In the genomic region with DNA sequence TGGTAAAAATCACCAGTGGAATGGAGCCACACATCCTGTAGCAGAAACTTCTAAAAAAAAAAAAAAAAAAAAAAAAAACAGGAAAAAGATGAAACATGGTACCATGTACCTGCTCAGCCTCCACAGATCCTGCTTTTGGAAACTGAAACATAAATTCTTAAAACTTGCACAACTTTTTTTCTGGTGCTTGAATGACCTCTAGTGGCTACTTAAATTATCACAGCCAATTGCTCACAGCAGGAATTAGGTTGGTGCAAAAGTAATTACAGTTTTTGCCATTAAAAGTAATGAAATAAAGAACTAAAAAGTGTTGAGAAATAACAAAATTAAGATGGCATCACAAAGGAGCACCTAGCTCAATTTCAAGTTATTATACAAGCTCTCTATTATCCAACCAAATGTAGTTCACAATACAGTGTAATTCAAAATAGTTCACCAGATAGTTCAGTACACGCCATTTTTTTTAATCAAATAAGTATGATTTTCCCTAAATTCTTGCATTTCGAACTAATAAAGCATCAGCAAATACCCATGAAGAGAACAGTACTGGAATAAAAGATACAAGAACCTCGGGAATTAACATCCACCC, we compare ENCODE assay signal across 9 cellular contexts.
DNase-seq lines count a peak whose midpoint lies in the region; ATAC-seq and TF ChIP-seq lines count a peak whose summit lies in the region.
"Had no signal": no experiment of that assay in that cellular context is flagged by ENCODE, and none has a peak within 500 bp of the region (broad histone marks: within the 10 kb centered on the region; RNA-seq: fewer than 3 reads in every experiment).

No MANE protein-coding gene starts in this region.

- WGBS in sigmoid colon, 2 donors: 60 to 69% methylated on average over 3 of the region's 3 CpGs

- H3K27me3 ChIP-seq in sigmoid colon: no peaks in the 10 kb centered on the region

- no peaks in the 10 kb centered on the region for H3K9me3 ChIP-seq in sigmoid colon

- ATAC-seq in HG02763 (IDR thresholded peaks at IDR 0.05; ENCODE audit: unreplicated experiment) (no peak), GM21367 (IDR thresholded peaks at IDR 0.05; ENCODE audit: unreplicated experiment) (no peak), GM18517 (IDR thresholded peaks at IDR 0.05; ENCODE audit: unreplicated experiment) (no peak)
- ATAC-seq: T-cell had no signal

- TF ChIP-seq EP300 in sigmoid colon (IDR thresholded peaks at IDR 0.05): no peak

- H3K27ac ChIP-seq in sigmoid colon: no peak overlapping the region

- no peak for TF ChIP-seq POLR2A in sigmoid colon (IDR thresholded peaks at IDR 0.05)

- no peak overlapping the region for H3K4me3 ChIP-seq in fibroblast of villous mesenchyme (ENCODE audit: low read depth, low read length)
- H3K4me3 ChIP-seq in sigmoid colon: no peak overlapping the region

- peaks cover 0 to 5% (median 0%) of the 10 kb centered on the region in 4 donors for H3K4me1 ChIP-seq in sigmoid colon

- intact Hi-C loops in sigmoid colon (cut with DNase I): loop anchor here (2.0 to 5.0 kb wide), 2 partner anchors 1159 to 1297 kb away; no protein-coding TSS in a partner anchor

- TF ChIP-seq CTCF in fibroblast of villous mesenchyme (IDR thresholded peaks at IDR 0.05; ENCODE audit: insufficient read depth, low read depth, low read length) (peak; percentile 68), sigmoid colon (IDR thresholded peaks at IDR 0.05) (peak in 3 of 4 experiments; percentile 37 to 51 (median 43))

- no peaks in the 10 kb centered on the region for H3K36me3 ChIP-seq in sigmoid colon

- DNase-seq in DMS114 treated with DMSO at 0.1 percent for 48 hours (lab: John Stamatoyannopoulos, UW; ENCODE audit: unreplicated experiment) (peak; percentile 14), HK-2 (ENCODE audit: unreplicated experiment) (peak; percentile 1), SKM-1 (lab: John Stamatoyannopoulos, UW; ENCODE audit: unreplicated experiment) (peak; percentile 26), fibroblast of villous mesenchyme (ENCODE audit: low read depth) (peak; percentile 61), sigmoid colon (no peak)
